ENCODE assay signal across 16 cellular contexts in genomic region chr13:49399801-49400472, GRCh38. TPM values are rescaled to one million over a fixed set of nuclear protein-coding genes. Genes with fewer than 3 reads are reported as not detected.
A peak's percentile ranks its signal among the peaks of the same experiment; 100 is the strongest.
DNase-seq lines count a peak whose midpoint lies in the region; ATAC-seq, FAIRE-seq and TF ChIP-seq lines count a peak whose summit lies in the region.
"Had no signal": no experiment of that assay in that cellular context is flagged by ENCODE, and none has a peak within 500 bp of the region (broad histone marks: within the 10 kb centered on the region; RNA-seq: fewer than 3 reads in every experiment).

No MANE protein-coding gene starts in this region.

- no peak for TF ChIP-seq POLR2A in stomach (IDR thresholded peaks at IDR 0.05)

- H3K27ac ChIP-seq in DOHH2 (ENCODE audit: low read depth, low read length) (0 out of 2 replicates have a peak overlapping the region, but pooled peaks have one; percentile 1), VCaP (peak overlapping the region; percentile 97), stomach (peak overlapping the region in 4 of 5 donors; percentile 82 to 90 (median 86))

- peaks cover 8% of the 10 kb centered on the region for H3K36me3 Mint-ChIP-seq in activated naive CD8-positive, alpha-beta T cell treated with anti-CD3 and anti-CD28 coated beads, Interleukin-2, amount 50 U/mL, for 24 hours (ENCODE audit: low read depth)

- H3K9me3 Mint-ChIP-seq in activated naive CD8-positive, alpha-beta T cell treated with anti-CD3 and anti-CD28 coated beads, Interleukin-2, amount 50 U/mL, for 24 hours, result peaks cover 11% of the 10 kb centered on the region

- 27 to 41% (median 31%) methylated on average over 1 of the region's 1 CpG for WGBS in stomach, 5 donors

- FAIRE-seq in islet of Langerhans (lab: Jason Lieb, UNC), result peak; percentile 36
- FAIRE-seq: endothelial cell of umbilical vein had no signal

- TF ChIP-seq CTCF in DOHH2 (IDR thresholded peaks at IDR 0.05; ENCODE audit: low read depth, low read length, poor library complexity, severe bottlenecking) (no peak), VCaP (conservative IDR thresholded peaks at IDR 0.05) (no peak), stomach (IDR thresholded peaks at IDR 0.05) (no peak)

- no peaks in the 10 kb centered on the region for H3K9me2 ChIP-seq in DOHH2 (replicated peaks; ENCODE audit: control insufficient read depth, low read length)

- H3K36me3 ChIP-seq in DOHH2 (ENCODE audit: control insufficient read depth, low read length) (no peaks in the 10 kb centered on the region), stomach (no peaks in the 10 kb centered on the region)

- no peak overlapping the region for H3K4me3 Mint-ChIP-seq in activated naive CD8-positive, alpha-beta T cell treated with anti-CD3 and anti-CD28 coated beads, Interleukin-2, amount 50 U/mL, for 24 hours
- H3K4me3 Mint-ChIP-seq: activated CD8-positive, alpha-beta T cell treated with anti-CD3 and anti-CD28 coated beads for 36 hours had no signal

- H4K20me1 ChIP-seq in DOHH2 (ENCODE audit: control insufficient read depth, insufficient read depth, low read depth, low read length), result no peaks in the 10 kb centered on the region

- peak overlapping the region; percentile 74 for H3K4me3 ChIP-seq in DOHH2 (ENCODE audit: low read length)
- H3K4me3 ChIP-seq in stomach, result peak overlapping the region; percentile 36 to 48 (median 43)

- peak overlapping the region; percentile 56 for H3K4me2 ChIP-seq in DOHH2 (ENCODE audit: low read length)

- no peaks in the 10 kb centered on the region for H3K27me3 ChIP-seq in DOHH2 (ENCODE audit: control insufficient read depth, low read length)
- no peaks in the 10 kb centered on the region for H3K27me3 ChIP-seq in stomach
- H3K27me3 ChIP-seq: spleen had no signal

- peaks cover 31% of the 10 kb centered on the region for H3K79me2 ChIP-seq in DOHH2 (ENCODE audit: control insufficient read depth, low read length)

- no peak for TF ChIP-seq EP300 in stomach (IDR thresholded peaks at IDR 0.05)

- H3K4me1 ChIP-seq in DOHH2 (ENCODE audit: control insufficient read depth, low read length) (peaks cover 20% of the 10 kb centered on the region), stomach (peaks cover 0 to 34% (median 15%) of the 10 kb centered on the region in 4 donors)

- peaks cover 4% of the 10 kb centered on the region; the same call in 1 of the 2 replicates for H3K9me3 ChIP-seq in DOHH2 (ENCODE audit: control insufficient read depth, insufficient read depth, low read length)
- H3K9me3 ChIP-seq in stomach, result peaks cover 0 to 11% (median 5%) of the 10 kb centered on the region in 4 donors

- no peak for DNase-seq in stomach
- no peak for DNase-seq in T1000 (lab: John Stamatoyannopoulos, UW)
- no peak for DNase-seq in activated naive CD8-positive, alpha-beta T cell treated with anti-CD3 and anti-CD28 coated beads, Interleukin-2, amount 50 U/mL, for 24 hours
- no peak for DNase-seq in activated T-cell treated with anti-CD3 and anti-CD28 coated beads for 4 hours
- DNase-seq: activated CD8-positive, alpha-beta T cell treated with anti-CD3 and anti-CD28 coated beads for 36 hours; AML-193; DMS79; nucleus accumbens; spleen; substantia nigra had no signal

- intact Hi-C loops in stomach (cut with DNase I; ENCODE audit: low total_unique reads), result no loop called here

- H3K27me3 Mint-ChIP-seq in activated naive CD8-positive, alpha-beta T cell treated with anti-CD3 and anti-CD28 coated beads, Interleukin-2, amount 50 U/mL, for 24 hours, result no peaks in the 10 kb centered on the region
- H3K27me3 Mint-ChIP-seq: activated CD8-positive, alpha-beta T cell treated with anti-CD3 and anti-CD28 coated beads for 36 hours; brain had no signal

- H3F3A ChIP-seq in DOHH2 (ENCODE audit: control insufficient read depth, insufficient read depth), result no peaks in the 10 kb centered on the region

- no peak overlapping the region for H3K27ac Mint-ChIP-seq in activated naive CD8-positive, alpha-beta T cell treated with anti-CD3 and anti-CD28 coated beads, Interleukin-2, amount 50 U/mL, for 24 hours
- H3K27ac Mint-ChIP-seq: activated CD8-positive, alpha-beta T cell treated with anti-CD3 and anti-CD28 coated beads for 36 hours had no signal

- no peak for ATAC-seq in activated naive CD8-positive, alpha-beta T cell treated with anti-CD3 and anti-CD28 coated beads, Interleukin-2, amount 50 U/mL, for 24 hours
- ATAC-seq in HG03095 (IDR thresholded peaks at IDR 0.05; ENCODE audit: unreplicated experiment), result no peak
- ATAC-seq: activated CD8-positive, alpha-beta T cell treated with anti-CD3 and anti-CD28 coated beads for 36 hours had no signal

- H3K4me1 Mint-ChIP-seq in activated naive CD8-positive, alpha-beta T cell treated with anti-CD3 and anti-CD28 coated beads, Interleukin-2, amount 50 U/mL, for 24 hours, result no peaks in the 10 kb centered on the region

RNA-seq across cellular contexts. Expression of gene CAB39L, which starts 43.9 kb away (rescaled TPM):
- total RNA-seq in stomach, result 10 to 100 TPM; 29.3 to 61.6 (median 45.5) TPM
- polyA plus RNA-seq in stomach, result 10 to 100 TPM; 11.4 to 20.2 (median 12.0) TPM

RNA-seq across cellular contexts. Expression of gene SETDB2, which starts 44.1 kb away (rescaled TPM):
- 10 to 100 TPM in 3 of 5 donors, 1 to 10 TPM in 2; 3.5 to 28.6 (median 13.5) TPM for total RNA-seq in stomach
- 1 to 10 TPM; 3.4 to 6.6 (median 3.5) TPM for polyA plus RNA-seq in stomach

Comparison
In these comparisons a context has a peak if more than half of its experiments do, and no peak if none do; other contexts are left out.
1. H3K27ac ChIP-seq: peak in every context shown above with its lines; median percentile 97 in VCaP; 86 in stomach; 1 in DOHH2.